Comparison of ENCODE assay signal across 1 cellular context in the genomic region with DNA sequence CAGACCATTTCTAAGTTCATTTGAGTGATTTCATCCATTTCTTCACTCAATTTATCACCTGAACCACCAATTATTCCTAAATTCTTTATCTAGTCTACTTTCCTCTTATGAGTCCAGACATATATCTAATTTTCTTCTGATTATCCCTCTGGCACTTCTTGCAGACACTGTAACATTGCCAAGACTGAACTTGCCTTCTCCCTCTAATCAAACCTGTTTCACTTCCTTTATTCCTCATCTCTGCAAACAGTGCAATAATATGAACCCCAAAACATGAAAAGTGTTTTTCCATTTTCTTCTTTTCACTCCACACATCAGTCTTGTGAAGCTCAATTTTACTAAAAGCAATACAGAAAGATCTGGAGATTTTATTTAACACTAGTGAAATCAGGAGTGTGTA.
TF ChIP-seq lines count a peak whose summit lies in the region.

No MANE protein-coding gene starts in this region.

TF ChIP-seq in GM12878, 131 proteins besides CTCF, POLR2A, EP300 and RAD21:
- TF ChIP-seq, protein P1, sequence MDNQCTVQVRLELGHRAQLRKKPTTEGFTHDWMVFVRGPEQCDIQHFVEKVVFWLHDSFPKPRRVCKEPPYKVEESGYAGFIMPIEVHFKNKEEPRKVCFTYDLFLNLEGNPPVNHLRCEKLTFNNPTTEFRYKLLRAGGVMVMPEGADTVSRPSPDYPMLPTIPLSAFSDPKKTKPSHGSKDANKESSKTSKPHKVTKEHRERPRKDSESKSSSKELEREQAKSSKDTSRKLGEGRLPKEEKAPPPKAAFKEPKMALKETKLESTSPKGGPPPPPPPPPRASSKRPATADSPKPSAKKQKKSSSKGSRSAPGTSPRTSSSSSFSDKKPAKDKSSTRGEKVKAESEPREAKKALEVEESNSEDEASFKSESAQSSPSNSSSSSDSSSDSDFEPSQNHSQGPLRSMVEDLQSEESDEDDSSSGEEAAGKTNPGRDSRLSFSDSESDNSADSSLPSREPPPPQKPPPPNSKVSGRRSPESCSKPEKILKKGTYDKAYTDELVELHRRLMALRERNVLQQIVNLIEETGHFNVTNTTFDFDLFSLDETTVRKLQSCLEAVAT (IDR thresholded peaks at IDR 0.05) = no peak
- TF ChIP-seq NRF1 (conservative IDR thresholded peaks at IDR 0.05; ENCODE audit: low read depth, low read length) = no peak
- peak; percentile 63; the same call in 1 of the 2 replicates for TF ChIP-seq SPI1 (IDR thresholded peaks at IDR 0.05; ENCODE audit: borderline replicate concordance, insufficient read depth, low read depth, low read length)
